ENCODE assay signal across 20 cellular contexts in genomic region chr4:181860157-181860556, GRCh38.
DNase-seq lines count a peak whose midpoint lies in the region; FAIRE-seq and TF ChIP-seq lines count a peak whose summit lies in the region.
"Had no signal": no experiment of that assay in that cellular context is flagged by ENCODE, and none has a peak within 500 bp of the region (broad histone marks: within the 10 kb centered on the region; RNA-seq: fewer than 3 reads in every experiment).

No MANE protein-coding gene starts in this region.

- peak; percentile 95 for FAIRE-seq in endometrium (lab: Jason Lieb, UNC)

- no peak overlapping the region for H3K27ac Mint-ChIP-seq in type B pancreatic cell
- H3K27ac Mint-ChIP-seq: activated B cell treated with CpG ODN at 0.5 μM for 24 hours; brain; natural killer cell treated with Interleukin-12 subunit alpha and Interleukin-12 subunit beta and Interleukin-15 and Interleukin-18, amount 100 ng/mL, for 72 hours; T-helper 1 cell treated with Interleukin-12 subunit alpha and Interleukin-12 subunit beta and Interleukin-4 antibody, amounts not matched to agents 30 μg/mL and 1 μg/mL, for 36 hours had no signal

- peaks cover 6% of the 10 kb centered on the region for H3K9me3 Mint-ChIP-seq in type B pancreatic cell
- H3K9me3 Mint-ChIP-seq: T-helper 1 cell treated with Interleukin-12 subunit alpha and Interleukin-12 subunit beta and Interleukin-4 antibody, amounts not matched to agents 30 μg/mL and 1 μg/mL, for 36 hours had no signal

- H3K4me3 ChIP-seq in BJ (ENCODE audit: low read depth, low read length), result no peak overlapping the region
- no peak overlapping the region for H3K4me3 ChIP-seq in ovary
- no peak overlapping the region for H3K4me3 ChIP-seq in vagina
- H3K4me3 ChIP-seq: suprapubic skin had no signal

- H3K27me3 ChIP-seq in BJ (ENCODE audit: control insufficient read depth, insufficient read depth, low read length), result no peaks in the 10 kb centered on the region
- H3K27me3 ChIP-seq in ovary, result no peaks in the 10 kb centered on the region
- no peaks in the 10 kb centered on the region for H3K27me3 ChIP-seq in vagina
- H3K27me3 ChIP-seq: foreskin keratinocyte had no signal

- no peaks in the 10 kb centered on the region for H3K4me1 ChIP-seq in ovary (ENCODE audit: insufficient read depth)
- no peaks in the 10 kb centered on the region for H3K4me1 ChIP-seq in vagina

- TF ChIP-seq POLR2A in ovary (IDR thresholded peaks at IDR 0.05), result no peak
- TF ChIP-seq POLR2A in vagina (IDR thresholded peaks at IDR 0.05), result no peak

- H3K9me3 ChIP-seq in ovary (no peaks in the 10 kb centered on the region), vagina (no peaks in the 10 kb centered on the region)
- H3K9me3 ChIP-seq: suprapubic skin had no signal

- peaks cover 4% of the 10 kb centered on the region for H3K27me3 Mint-ChIP-seq in type B pancreatic cell
- H3K27me3 Mint-ChIP-seq: activated B cell treated with CpG ODN at 0.5 μM for 24 hours; natural killer cell treated with Interleukin-12 subunit alpha and Interleukin-12 subunit beta and Interleukin-15 and Interleukin-18, amount 100 ng/mL, for 72 hours had no signal

- CTCF ChIA-PET in BJ (lab: Yijun Ruan, JAX), result interaction anchor here (0.7 kb wide), 1 partner anchor 89 kb away, joined by 3 read pairs; no protein-coding TSS in a partner anchor

- no peak overlapping the region for H3K4me3 Mint-ChIP-seq in type B pancreatic cell
- H3K4me3 Mint-ChIP-seq: activated B cell treated with CpG ODN at 0.5 μM for 24 hours; brain; natural killer cell treated with Interleukin-12 subunit alpha and Interleukin-12 subunit beta and Interleukin-15 and Interleukin-18, amount 100 ng/mL, for 72 hours; T-helper 1 cell treated with Interleukin-12 subunit alpha and Interleukin-12 subunit beta and Interleukin-4 antibody, amounts not matched to agents 30 μg/mL and 1 μg/mL, for 36 hours had no signal

- H3K36me3 ChIP-seq in BJ (ENCODE audit: control insufficient read depth, insufficient read depth, low read length), result no peaks in the 10 kb centered on the region
- H3K36me3 ChIP-seq in ovary, result no peaks in the 10 kb centered on the region
- H3K36me3 ChIP-seq in vagina, result no peaks in the 10 kb centered on the region
- H3K36me3 ChIP-seq: suprapubic skin had no signal

- WGBS in ovary, 3 donors, result 4 to 11% (median 6%) methylated on average over 7 of the region's 7 CpGs

- TF ChIP-seq CTCF in BJ (IDR thresholded peaks at IDR 0.05; ENCODE audit: insufficient read depth, low read depth, low read length) (no peak), ovary (IDR thresholded peaks at IDR 0.05) (no peak), vagina (IDR thresholded peaks at IDR 0.05) (no peak), type B pancreatic cell (conservative IDR thresholded peaks at IDR 0.05) (no peak)

- intact Hi-C loops in ovary (cut with DNase I) (no loop called here), vagina (cut with DNase I) (no loop called here)

- POLR2A ChIA-PET in BJ (lab: Charles Lee), result no interaction called here

- H3K36me3 Mint-ChIP-seq in type B pancreatic cell, result no peaks in the 10 kb centered on the region
- H3K36me3 Mint-ChIP-seq: brain; natural killer cell treated with Interleukin-12 subunit alpha and Interleukin-12 subunit beta and Interleukin-15 and Interleukin-18, amount 100 ng/mL, for 72 hours had no signal

- H3K27ac ChIP-seq in ovary, result no peak overlapping the region
- no peak overlapping the region for H3K27ac ChIP-seq in vagina
- H3K27ac ChIP-seq: foreskin keratinocyte, RWPE1, suprapubic skin had no signal

- TF ChIP-seq EP300 in ovary (IDR thresholded peaks at IDR 0.05), result no peak

- H3K4me1 Mint-ChIP-seq in type B pancreatic cell (ENCODE audit: unreplicated experiment), result peaks cover 12% of the 10 kb centered on the region
- H3K4me1 Mint-ChIP-seq: activated B cell treated with CpG ODN at 0.5 μM for 24 hours had no signal

- DNase-seq in BJ (ENCODE audit: low read depth) (peak; percentile 44), LHCN-M2 (ENCODE audit: low read depth) (peak; percentile 49), myocyte (ENCODE audit: low read depth) (peak; percentile 68), ovary (no peak), NCI-H1105 treated with DMSO at 0.1 percent for 48 hours (lab: John Stamatoyannopoulos, UW) (no peak), vagina (ENCODE audit: extremely low spot score in 2 of 2) (no peak), type B pancreatic cell (ENCODE audit: extremely low spot score, unreplicated experiment) (no peak)
- DNase-seq: activated B cell treated with CpG ODN at 0.5 μM for 24 hours; activated effector memory CD4-positive, alpha-beta T cell treated with anti-CD3 and anti-CD28 coated beads, Interleukin-2, amount 50 U/mL, for 16 hours; foreskin keratinocyte; GOT3; MM.1S; retina; stimulated activated CD4-positive, alpha-beta T cell treated with anti-CD3 and anti-CD28 coated beads, Interleukin-2, amount 100 ng/mL, for 24 hours had no signal

Comparison
In these comparisons a context has a peak if more than half of its experiments do, and no peak if none do; other contexts are left out.
1. DNase-seq: peak in BJ (single experiment), LHCN-M2 (single experiment) and myocyte (single experiment); none in ovary (0 of 5), NCI-H1105 treated with DMSO at 0.1 percent for 48 hours (single experiment), vagina (0 of 2) and type B pancreatic cell (single experiment).